Comparison of ENCODE assay signal across 10 cellular contexts in the genomic region with DNA sequence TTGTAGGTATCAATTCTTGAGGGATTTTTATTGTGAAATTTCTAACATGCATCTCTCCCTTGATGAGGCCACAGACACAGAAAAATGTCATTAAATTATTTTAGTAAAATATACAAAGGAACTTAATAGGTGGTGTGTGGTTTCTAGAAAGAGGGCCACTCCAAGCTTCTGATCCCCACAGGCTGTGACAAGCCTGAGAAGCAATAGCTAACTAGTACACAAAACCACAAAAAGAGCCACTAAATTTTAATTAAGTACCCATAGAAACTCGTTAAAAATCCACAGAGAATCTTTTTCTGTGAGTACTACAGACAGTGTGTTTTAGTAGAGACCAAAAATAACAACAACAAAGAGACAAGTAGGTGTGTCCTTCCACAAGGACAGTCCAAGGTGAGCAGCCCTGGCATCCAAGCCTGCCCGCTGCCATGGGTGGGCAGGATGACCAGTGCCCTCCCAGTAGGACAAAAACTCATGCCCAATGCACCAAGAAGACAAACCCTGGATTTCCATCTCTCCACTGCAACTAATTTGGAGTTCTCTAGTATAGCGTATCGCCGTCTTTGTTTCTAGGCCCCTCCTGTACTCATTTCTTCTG.
A peak's percentile ranks its signal among the peaks of the same experiment; 100 is the strongest.
DNase-seq lines count a peak whose midpoint lies in the region; ATAC-seq and TF ChIP-seq lines count a peak whose summit lies in the region.
"Had no signal": no experiment of that assay in that cellular context is flagged by ENCODE, and none has a peak within 500 bp of the region (broad histone marks: within the 10 kb centered on the region; RNA-seq: fewer than 3 reads in every experiment).

No MANE protein-coding gene starts in this region.

- H3K4me1 Mint-ChIP-seq in CD8-positive, alpha-beta memory T cell = peaks cover 61 to 75% (median 73%) of the 10 kb centered on the region in 3 donors
- peaks cover 18% of the 10 kb centered on the region for H3K4me1 Mint-ChIP-seq in progenitor cell of endocrine pancreas (ENCODE audit: low read depth)

- POLR2A ChIA-PET in CD8-positive, alpha-beta memory T cell (lab: Charles Lee) = interaction anchor here (0.6 kb wide), 1 partner anchor 203 kb away, joined by 8 read pairs; no protein-coding TSS in a partner anchor

- peak overlapping the region in 6 of 7 donors; percentile 6 to 58 (median 35) for H3K4me3 Mint-ChIP-seq in CD8-positive, alpha-beta memory T cell
- no peak overlapping the region for H3K4me3 Mint-ChIP-seq in progenitor cell of endocrine pancreas (ENCODE audit: low read depth)

- peak overlapping the region; percentile 83 for H3K9ac ChIP-seq in OCI-LY3 (ENCODE audit: low read length)

- TF ChIP-seq EP300 in esophagus muscularis mucosa (IDR thresholded peaks at IDR 0.05) = no peak

- CTCF ChIA-PET in CD8-positive, alpha-beta memory T cell (lab: Charles Lee) = interaction anchor here (1.8 to 10.1 kb wide), 2 partner anchors 12 to 206 kb away, joined by 5 to 67 read pairs; no protein-coding TSS in a partner anchor

- peak overlapping the region; percentile 73 to 92 (median 85) for H3K27ac Mint-ChIP-seq in CD8-positive, alpha-beta memory T cell
- H3K27ac Mint-ChIP-seq in progenitor cell of endocrine pancreas = peak overlapping the region; percentile 60

- H3K79me2 ChIP-seq in OCI-LY3 (ENCODE audit: low read length) = peaks cover 20% of the 10 kb centered on the region

- H3K9me3 Mint-ChIP-seq in CD8-positive, alpha-beta memory T cell = no peaks in the 10 kb centered on the region
- no peaks in the 10 kb centered on the region for H3K9me3 Mint-ChIP-seq in progenitor cell of endocrine pancreas (ENCODE audit: low read depth)

- H3K27ac ChIP-seq in CD8-positive, alpha-beta memory T cell (ENCODE audit: low read depth, low read length) = peak overlapping the region; percentile 19
- H3K27ac ChIP-seq in OCI-LY3 (ENCODE audit: low read length) (peak overlapping the region; percentile 94), esophagus muscularis mucosa (replicated peaks in 1 of 4) (peak overlapping the region; percentile 91 to 96 (median 92)), lower lobe of right lung (no peak overlapping the region)
- H3K27ac ChIP-seq: colonic mucosa, upper lobe of right lung had no signal

- H2AFZ ChIP-seq in OCI-LY3 (ENCODE audit: low read depth, low read length) = no peak overlapping the region

- no peaks in the 10 kb centered on the region for H3K36me3 ChIP-seq in CD8-positive, alpha-beta memory T cell (ENCODE audit: insufficient read depth, low read length)
- H3K36me3 ChIP-seq in OCI-LY3 (replicated peaks; ENCODE audit: low read depth, low read length) (peaks cover 16% of the 10 kb centered on the region), esophagus muscularis mucosa (peaks cover 0 to 25% (median 13%) of the 10 kb centered on the region in 4 donors), lower lobe of right lung (peaks cover 39% of the 10 kb centered on the region)

- peaks cover 74% of the 10 kb centered on the region for H3K4me1 ChIP-seq in CD8-positive, alpha-beta memory T cell (ENCODE audit: insufficient read depth, low read length)
- H3K4me1 ChIP-seq in OCI-LY3 (ENCODE audit: low read length) (peaks cover 89% of the 10 kb centered on the region), esophagus muscularis mucosa (peaks cover 83 to 92% (median 90%) of the 10 kb centered on the region in 4 donors), lower lobe of right lung (peaks cover 44% of the 10 kb centered on the region)
- H3K4me1 ChIP-seq: colonic mucosa had no signal

- 79% methylated on average over 5 of the region's 5 CpGs for WGBS in esophagus muscularis mucosa

- peak overlapping the region; percentile 61 for H3K4me2 ChIP-seq in OCI-LY3 (ENCODE audit: low read length)

- H3K27me3 ChIP-seq in CD8-positive, alpha-beta memory T cell (ENCODE audit: insufficient read depth, low read length, poor library complexity, severe bottlenecking) = no peaks in the 10 kb centered on the region
- H3K27me3 ChIP-seq in OCI-LY3 (ENCODE audit: low read depth, low read length) (no peaks in the 10 kb centered on the region), esophagus muscularis mucosa (no peaks in the 10 kb centered on the region), lower lobe of right lung (ENCODE audit: low read depth) (no peaks in the 10 kb centered on the region)
- H3K27me3 ChIP-seq: colonic mucosa, upper lobe of right lung had no signal

- H3K4me3 ChIP-seq in CD8-positive, alpha-beta memory T cell (ENCODE audit: low read length) = no peak overlapping the region
- peak overlapping the region; percentile 12; the same call in 1 of the 2 replicates for H3K4me3 ChIP-seq in OCI-LY3 (ENCODE audit: low read length)
- no peak overlapping the region for H3K4me3 ChIP-seq in esophagus muscularis mucosa
- no peak overlapping the region for H3K4me3 ChIP-seq in lower lobe of right lung
- H3K4me3 ChIP-seq: colonic mucosa, upper lobe of right lung had no signal

- intact Hi-C loops in esophagus muscularis mucosa (cut with DNase I) (loop anchor here (5.0 kb wide), 1 partner anchor 33 kb away; no protein-coding TSS in a partner anchor), left colon (cut with DNase I, micrococcal nuclease) (loop anchor here in 1 of 2 donors (10.0 kb wide), 1 partner anchor 206 kb away; no protein-coding TSS in a partner anchor), lower lobe of right lung (cut with DNase I) (no loop called here)

- no peak for DNase-seq in CD8-positive, alpha-beta memory T cell
- DNase-seq in esophagus muscularis mucosa (ENCODE audit: extremely low spot score) (no peak), progenitor cell of endocrine pancreas (ENCODE audit: low spot score, unreplicated experiment) (no peak), left colon (no peak), lower lobe of right lung (no peak), germinal center (ENCODE audit: low spot score) (no peak)
- DNase-seq: colonic mucosa, upper lobe of right lung had no signal

- TF ChIP-seq CTCF in OCI-LY3 (IDR thresholded peaks at IDR 0.05; ENCODE audit: low read depth, low read length) = no peak
- no peak for TF ChIP-seq CTCF in esophagus muscularis mucosa (IDR thresholded peaks at IDR 0.05)
- no peak for TF ChIP-seq CTCF in progenitor cell of endocrine pancreas (IDR thresholded peaks at IDR 0.05; ENCODE audit: unreplicated experiment)
- TF ChIP-seq CTCF in lower lobe of right lung (IDR thresholded peaks at IDR 0.05) = no peak

- ATAC-seq in GM19397 (IDR thresholded peaks at IDR 0.05; ENCODE audit: unreplicated experiment) = no peak
- ATAC-seq in left colon = no peak
- no peak for ATAC-seq in lower lobe of right lung
- ATAC-seq: upper lobe of right lung had no signal

- no peak for TF ChIP-seq POLR2A in esophagus muscularis mucosa (IDR thresholded peaks at IDR 0.05; ENCODE audit: low read depth)

- H3K9me3 ChIP-seq in CD8-positive, alpha-beta memory T cell (ENCODE audit: low read length) = no peaks in the 10 kb centered on the region
- no peaks in the 10 kb centered on the region for H3K9me3 ChIP-seq in OCI-LY3 (ENCODE audit: insufficient read depth, low read length)
- no peaks in the 10 kb centered on the region for H3K9me3 ChIP-seq in esophagus muscularis mucosa
- H3K9me3 ChIP-seq in lower lobe of right lung = no peaks in the 10 kb centered on the region
- H3K9me3 ChIP-seq: colonic mucosa, upper lobe of right lung had no signal

- no peaks in the 10 kb centered on the region for H3K27me3 Mint-ChIP-seq in CD8-positive, alpha-beta memory T cell
- no peaks in the 10 kb centered on the region for H3K27me3 Mint-ChIP-seq in progenitor cell of endocrine pancreas

- H4K20me1 ChIP-seq in OCI-LY3 (ENCODE audit: insufficient read depth, low read length) = no peaks in the 10 kb centered on the region

- H3K36me3 Mint-ChIP-seq in CD8-positive, alpha-beta memory T cell = peaks cover 0 to 54% (median 16%) of the 10 kb centered on the region in 3 donors
- H3K36me3 Mint-ChIP-seq in progenitor cell of endocrine pancreas (ENCODE audit: insufficient read depth) = peaks cover 4% of the 10 kb centered on the region
